20 cellular contexts compared by ENCODE assay signal in genomic region chr6:130810307-130811030, GRCh38. TPM values are rescaled to one million over a fixed set of nuclear protein-coding genes. Genes with fewer than 3 reads are reported as not detected.
A peak's percentile ranks its signal among the peaks of the same experiment; 100 is the strongest.
DNase-seq lines count a peak whose midpoint lies in the region; ATAC-seq and TF ChIP-seq lines count a peak whose summit lies in the region.
"Had no signal": no experiment of that assay in that cellular context is flagged by ENCODE, and none has a peak within 500 bp of the region (broad histone marks: within the 10 kb centered on the region; RNA-seq: fewer than 3 reads in every experiment).

No MANE protein-coding gene starts in this region.

- no peaks in the 10 kb centered on the region for H4K20me1 ChIP-seq in osteoblast (ENCODE audit: insufficient read depth, low read length)

- H3K9me3 ChIP-seq in osteoblast (ENCODE audit: low read depth, low read length) = no peaks in the 10 kb centered on the region
- H3K9me3 ChIP-seq: body of pancreas, upper lobe of right lung had no signal

- no peaks in the 10 kb centered on the region for H3K36me3 ChIP-seq in osteoblast (ENCODE audit: insufficient read depth, low read length)
- H3K36me3 ChIP-seq: upper lobe of right lung had no signal

- DNase-seq in EH (ENCODE audit: low read depth) (peak; percentile 26), NCI-H82 treated with DMSO at 0.1 percent for 48 hours (lab: John Stamatoyannopoulos, UW; ENCODE audit: unreplicated experiment) (peak; percentile 80), fibroblast of gingiva (ENCODE audit: low read depth) (peak; percentile 11), osteoblast (ENCODE audit: insufficient read length, low spot score, missing footprints) (peak; percentile 37), C1 segment of cervical spinal cord (lab: John Stamatoyannopoulos, UW) (no peak), NCI-H226 (no peak)
- DNase-seq: activated B cell treated with CpG ODN at 0.5 μM for 24 hours; activated CD8-positive, alpha-beta memory T cell treated with anti-CD3 and anti-CD28 coated beads, Interleukin-2, amount 10 ng/mL, durations not matched to agents 7 days and 5 days; body of pancreas; DMS79; H7; stimulated activated naive CD4-positive, alpha-beta T cell; upper lobe of right lung had no signal

- no peak overlapping the region for H3K27ac ChIP-seq in osteoblast (ENCODE audit: low read depth, low read length)
- H3K27ac ChIP-seq: body of pancreas, C4-2B, skin epidermis, upper lobe of right lung had no signal

- no peak for TF ChIP-seq CTCF in osteoblast (IDR thresholded peaks at IDR 0.05; ENCODE audit: extremely low read depth, low read depth, low read length)

- no peaks in the 10 kb centered on the region for H3K27me3 ChIP-seq in osteoblast (ENCODE audit: insufficient read depth, low read length)
- H3K27me3 ChIP-seq: body of pancreas, upper lobe of right lung had no signal

- no peak for ATAC-seq in HG02571 (IDR thresholded peaks at IDR 0.05; ENCODE audit: unreplicated experiment)
- ATAC-seq: activated CD8-positive, alpha-beta memory T cell treated with anti-CD3 and anti-CD28 coated beads, Interleukin-2, amount 10 ng/mL, durations not matched to agents 7 days and 5 days; body of pancreas; Panc1; upper lobe of right lung had no signal

- H3K79me2 ChIP-seq in osteoblast (ENCODE audit: insufficient read depth, low read length) = no peaks in the 10 kb centered on the region

- H3K4me3 ChIP-seq in osteoblast (ENCODE audit: insufficient read depth, low read length) = no peak overlapping the region
- H3K4me3 ChIP-seq: body of pancreas, skin epidermis, upper lobe of right lung had no signal

- H2AFZ ChIP-seq in osteoblast (ENCODE audit: low read length) = no peak overlapping the region

- H3K4me1 ChIP-seq in osteoblast (ENCODE audit: insufficient read depth, low read length) = peaks cover 5% of the 10 kb centered on the region
- H3K4me1 ChIP-seq: body of pancreas, upper lobe of right lung had no signal

- peak overlapping the region; percentile 14 for H3K4me2 ChIP-seq in osteoblast (ENCODE audit: insufficient read depth, low read length)

RNA-seq across cellular contexts. Expression of gene SMLR1, which starts 16.7 kb away (rescaled TPM):
- total RNA-seq in osteoblast = not detected in 2 replicates
- total RNA-seq: activated B cell treated with CpG ODN at 0.5 μM for 24 hours; activated CD8-positive, alpha-beta memory T cell treated with anti-CD3 and anti-CD28 coated beads, Interleukin-2, amount 10 ng/mL, durations not matched to agents 7 days and 5 days; H7; lung microvascular endothelial cell; NCI-H460; neural crest cell; upper lobe of right lung had no signal

Comparison
In these comparisons a context has a peak if more than half of its experiments do, and no peak if none do; other contexts are left out.
1. DNase-seq: peak in EH (single experiment), NCI-H82 treated with DMSO at 0.1 percent for 48 hours (single experiment), fibroblast of gingiva (single experiment) and osteoblast (single experiment); none in C1 segment of cervical spinal cord (0 of 14) and NCI-H226 (single experiment).